13 cellular contexts compared by ENCODE assay signal in genomic region chr4:40998680-40999358, GRCh38.
DNase-seq lines count a peak whose midpoint lies in the region; ATAC-seq and TF ChIP-seq lines count a peak whose summit lies in the region.
"Had no signal": no experiment of that assay in that cellular context is flagged by ENCODE, and none has a peak within 500 bp of the region (broad histone marks: within the 10 kb centered on the region; RNA-seq: fewer than 3 reads in every experiment).

No MANE protein-coding gene starts in this region.

- H3K27me3 ChIP-seq in SJSA1 (replicated peaks): no peaks in the 10 kb centered on the region
- H3K27me3 ChIP-seq in gastroesophageal sphincter: no peaks in the 10 kb centered on the region
- H3K27me3 ChIP-seq in skeletal muscle satellite cell (ENCODE audit: control insufficient read depth, insufficient read depth, low read length): no peaks in the 10 kb centered on the region
- H3K27me3 ChIP-seq: suprapubic skin had no signal

- TF ChIP-seq POLR2A in gastroesophageal sphincter (IDR thresholded peaks at IDR 0.05): no peak

- peak overlapping the region; percentile 32 for H3K9ac ChIP-seq in skeletal muscle satellite cell (ENCODE audit: low read depth, low read length)
- H3K9ac ChIP-seq: SK-N-SH had no signal

- peak; percentile 58 for ATAC-seq in gastroesophageal sphincter
- no peak for ATAC-seq in GM21825 (IDR thresholded peaks at IDR 0.05; ENCODE audit: unreplicated experiment)
- ATAC-seq: activated CD8-positive, alpha-beta T cell treated with anti-CD3 and anti-CD28 coated beads for 36 hours had no signal

- H3K27ac ChIP-seq in SJSA1 (peak overlapping the region; percentile 59), gastroesophageal sphincter (no peak overlapping the region)
- H3K27ac ChIP-seq: suprapubic skin had no signal

- H3K9me3 ChIP-seq in SJSA1 (replicated peaks): no peaks in the 10 kb centered on the region
- H3K9me3 ChIP-seq in gastroesophageal sphincter: no peaks in the 10 kb centered on the region
- no peaks in the 10 kb centered on the region for H3K9me3 ChIP-seq in skeletal muscle satellite cell (replicated peaks; ENCODE audit: low read length)
- H3K9me3 ChIP-seq: SK-N-SH, suprapubic skin had no signal

- H3K4me2 ChIP-seq in skeletal muscle satellite cell (ENCODE audit: low read length): peak overlapping the region; percentile 66
- H3K4me2 ChIP-seq: SK-N-SH had no signal

- TF ChIP-seq CTCF in gastroesophageal sphincter (IDR thresholded peaks at IDR 0.05): no peak

- TF ChIP-seq EP300 in gastroesophageal sphincter (IDR thresholded peaks at IDR 0.05): no peak

- no peaks in the 10 kb centered on the region for H3K36me3 ChIP-seq in SJSA1
- no peaks in the 10 kb centered on the region for H3K36me3 ChIP-seq in gastroesophageal sphincter
- H3K36me3 ChIP-seq in skeletal muscle satellite cell (ENCODE audit: insufficient read depth, low read length): peaks cover 4% of the 10 kb centered on the region
- H3K36me3 ChIP-seq: suprapubic skin had no signal

- H3K4me1 ChIP-seq in SJSA1 (replicated peaks): peaks cover 19% of the 10 kb centered on the region
- peaks cover 0 to 8% (median 0%) of the 10 kb centered on the region in 3 donors for H3K4me1 ChIP-seq in gastroesophageal sphincter
- H3K4me1 ChIP-seq in skeletal muscle satellite cell (ENCODE audit: control insufficient read depth, insufficient read depth, low read length): peaks cover 58% of the 10 kb centered on the region
- H3K4me1 ChIP-seq: suprapubic skin had no signal

- DNase-seq in HT1080 (ENCODE audit: low read depth) (peak; percentile 89), SJSA1 (ENCODE audit: low read depth in 1 of 2, low spot score in 2 of 2) (peak in 1 of 2 experiments; percentile 54), NCI-H1436 (lab: John Stamatoyannopoulos, UW) (no peak), COLO668 (lab: John Stamatoyannopoulos, UW; ENCODE audit: unreplicated experiment) (no peak)
- DNase-seq in activated naive CD4-positive, alpha-beta T cell treated with Interleukin-2 at 50 U/mL for 16 hours: no peak
- DNase-seq: activated CD8-positive, alpha-beta T cell treated with anti-CD3 and anti-CD28 coated beads for 36 hours; naive B cell; NCI-H2107; SK-N-SH had no signal

- 85 to 88% methylated on average over 9 of the region's 10 CpGs for WGBS in gastroesophageal sphincter (ENCODE audit: low coverage in 1 of 2), 2 donors

- no peak overlapping the region for H3K4me3 ChIP-seq in SJSA1
- no peak overlapping the region for H3K4me3 ChIP-seq in gastroesophageal sphincter
- no peak overlapping the region for H3K4me3 ChIP-seq in skeletal muscle satellite cell (ENCODE audit: low read length)
- H3K4me3 ChIP-seq: suprapubic skin had no signal
